In the genomic region with DNA sequence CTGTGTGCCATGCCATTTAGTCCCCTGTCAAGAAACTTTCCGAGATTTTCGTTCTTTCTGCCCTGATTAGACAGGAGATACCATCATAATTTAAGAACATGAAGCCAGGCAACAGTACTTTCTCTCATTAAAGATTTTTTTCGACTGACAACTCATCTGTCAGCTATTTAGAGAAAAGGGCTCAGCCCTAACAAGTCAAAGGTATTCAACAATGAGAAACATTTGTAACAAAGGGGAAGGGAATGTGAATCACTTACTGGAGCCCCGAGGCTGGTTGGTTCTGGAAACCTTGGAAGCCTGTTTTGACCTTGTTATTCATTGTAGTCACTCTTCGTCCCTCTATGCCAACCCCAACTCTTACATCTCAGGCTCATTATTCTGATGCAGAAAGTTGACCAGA, we compare ENCODE assay signal across 12 cellular contexts.
DNase-seq lines count a peak whose midpoint lies in the region; ATAC-seq and TF ChIP-seq lines count a peak whose summit lies in the region.
"Had no signal": no experiment of that assay in that cellular context is flagged by ENCODE, and none has a peak within 500 bp of the region (broad histone marks: within the 10 kb centered on the region; RNA-seq: fewer than 3 reads in every experiment).

No MANE protein-coding gene starts in this region.

- no peak overlapping the region for H3K14ac ChIP-seq in trophoblast cell (ENCODE audit: low read length)

- H3K27ac ChIP-seq in Panc1 (ENCODE audit: low read length), result peak overlapping the region; percentile 99
- peak overlapping the region; percentile 58 for H3K27ac ChIP-seq in trophoblast cell (ENCODE audit: low read depth, low read length)
- no peak overlapping the region for H3K27ac ChIP-seq in Karpas-422 (ENCODE audit: low read length)
- H3K27ac ChIP-seq: dorsolateral prefrontal cortex, SK-N-MC had no signal

- H3K9me2 ChIP-seq in Karpas-422 (replicated peaks; ENCODE audit: insufficient read depth, low read length), result no peaks in the 10 kb centered on the region

- H3K4me3 ChIP-seq in Panc1 (ENCODE audit: low read depth in 2 of 2, low read length in 2 of 2), result no peak overlapping the region
- H3K4me3 ChIP-seq in epithelial cell of proximal tubule (ENCODE audit: low read depth, low read length), result no peak overlapping the region
- H3K4me3 ChIP-seq in trophoblast cell (ENCODE audit: low read depth, low read length), result no peak overlapping the region
- H3K4me3 ChIP-seq in BE2C (ENCODE audit: low read depth, low read length), result no peak overlapping the region
- no peak overlapping the region for H3K4me3 ChIP-seq in Karpas-422 (ENCODE audit: low read length)
- H3K4me3 ChIP-seq: dorsolateral prefrontal cortex, SK-N-MC had no signal

- no peak overlapping the region for H4K8ac ChIP-seq in trophoblast cell (ENCODE audit: low read depth, low read length)

- H3K4me1 ChIP-seq in Panc1 (ENCODE audit: control insufficient read depth, insufficient read depth, low read length) (peaks cover 58% of the 10 kb centered on the region), trophoblast cell (ENCODE audit: control insufficient read depth in 1 of 2, insufficient read depth in 2 of 2, low read length in 2 of 2) (peaks cover 14 to 24% of the 10 kb centered on the region in 2 experiments), BE2C (no peaks in the 10 kb centered on the region), Karpas-422 (ENCODE audit: low read length) (no peaks in the 10 kb centered on the region)

- no peaks in the 10 kb centered on the region for H4K20me1 ChIP-seq in Karpas-422 (ENCODE audit: insufficient read depth, low read depth, low read length)

- no peak overlapping the region for H4K91ac ChIP-seq in trophoblast cell (ENCODE audit: low read depth, low read length)

- H4K12ac ChIP-seq in trophoblast cell (ENCODE audit: low read depth, low read length), result no peak overlapping the region

- peaks cover 4% of the 10 kb centered on the region for H3K27me3 Mint-ChIP-seq in activated CD4-positive, alpha-beta memory T cell treated with anti-CD3 and anti-CD28 coated beads, Interleukin-2, amount 10 ng/mL, durations not matched to agents 7 days and 5 days

- BruUV-seq in Panc1 (replicated peaks; lab: Mats Ljungman, UMichigan), result no TSS peak

- H3K27me3 ChIP-seq in Panc1 (ENCODE audit: control insufficient read depth, insufficient read depth, low read length) (no peaks in the 10 kb centered on the region), trophoblast cell (ENCODE audit: insufficient read depth, low read length) (no peaks in the 10 kb centered on the region), BE2C (no peaks in the 10 kb centered on the region), Karpas-422 (ENCODE audit: low read length) (no peaks in the 10 kb centered on the region)

- no peaks in the 10 kb centered on the region for H3K36me3 Mint-ChIP-seq in activated CD4-positive, alpha-beta memory T cell treated with anti-CD3 and anti-CD28 coated beads, Interleukin-2, amount 10 ng/mL, durations not matched to agents 7 days and 5 days (ENCODE audit: low read depth)
- H3K36me3 Mint-ChIP-seq: naive thymus-derived CD8-positive, alpha-beta T cell had no signal

- H2AFZ ChIP-seq in trophoblast cell (ENCODE audit: insufficient read depth, low read length, poor library complexity) (no peak overlapping the region), Karpas-422 (ENCODE audit: low read length) (no peak overlapping the region)

- H3K4me2 ChIP-seq in trophoblast cell (ENCODE audit: low read length) (peak overlapping the region; percentile 54), Karpas-422 (ENCODE audit: low read depth, low read length, poor library complexity, severe bottlenecking) (no peak overlapping the region)

- intact Hi-C loops in Panc1 (cut with micrococcal nuclease; ENCODE audit: unreplicated experiment) (loop anchor here (5.0 to 10.0 kb wide), 2 partner anchors 65 to 112 kb away; no protein-coding TSS in a partner anchor), head of caudate nucleus (cut with DNase I) (no loop called here)

- H3K4ac ChIP-seq in trophoblast cell (ENCODE audit: low read depth, low read length), result no peak overlapping the region

- TF ChIP-seq CTCF in Panc1 (IDR thresholded peaks at IDR 0.05) (no peak), epithelial cell of proximal tubule (conservative IDR thresholded peaks at IDR 0.05; ENCODE audit: low read depth, low read length) (no peak), BE2C (IDR thresholded peaks at IDR 0.05; ENCODE audit: low read depth, low read length) (no peak)

- H3K9ac ChIP-seq in trophoblast cell (ENCODE audit: low read length) (no peak overlapping the region), Karpas-422 (ENCODE audit: low read length) (no peak overlapping the region)

- no peak overlapping the region for H2AK5ac ChIP-seq in trophoblast cell (ENCODE audit: low read length)

- DNase-seq in ELF-1 (ENCODE audit: low read depth, low spot score) (peak; percentile 86), Panc1 (ENCODE audit: low read depth, low spot score) (no peak), epithelial cell of proximal tubule (ENCODE audit: low read depth) (peak; percentile 90), trophoblast cell (peak; percentile 78 to 96), BE2C (no peak), Karpas-422 (no peak), head of caudate nucleus (no peak)
- DNase-seq in activated CD4-positive, alpha-beta memory T cell treated with anti-CD3 and anti-CD28 coated beads, Interleukin-2, amount 10 ng/mL, durations not matched to agents 7 days and 5 days, result no peak
- DNase-seq: activated CD4-positive, alpha-beta T cell treated with anti-CD3 and anti-CD28 coated beads for 48 hours; dorsolateral prefrontal cortex; naive thymus-derived CD8-positive, alpha-beta T cell had no signal

- peak; percentile 63 for ATAC-seq in Panc1
- ATAC-seq: naive thymus-derived CD8-positive, alpha-beta T cell had no signal

- H3K9me3 ChIP-seq in Panc1 (ENCODE audit: control insufficient read depth, insufficient read depth, low read depth, low read length) (peaks cover 13% of the 10 kb centered on the region; the same call in 1 of the 2 replicates), trophoblast cell (ENCODE audit: insufficient read depth, low read depth, low read length) (peaks cover 7% of the 10 kb centered on the region), BE2C (no peaks in the 10 kb centered on the region), Karpas-422 (ENCODE audit: low read length) (no peaks in the 10 kb centered on the region)

- no peak overlapping the region for H3K23ac ChIP-seq in trophoblast cell (ENCODE audit: low read length)

- H3K4me1 Mint-ChIP-seq in activated CD4-positive, alpha-beta memory T cell treated with anti-CD3 and anti-CD28 coated beads, Interleukin-2, amount 10 ng/mL, durations not matched to agents 7 days and 5 days, result peaks cover 7% of the 10 kb centered on the region

- H2BK5ac ChIP-seq in trophoblast cell (ENCODE audit: low read depth, low read length, poor library complexity), result peak overlapping the region; percentile 1

- no peak overlapping the region for H3K18ac ChIP-seq in trophoblast cell (ENCODE audit: low read length)

- H3K4me3 Mint-ChIP-seq in activated CD4-positive, alpha-beta memory T cell treated with anti-CD3 and anti-CD28 coated beads, Interleukin-2, amount 10 ng/mL, durations not matched to agents 7 days and 5 days, result no peak overlapping the region
- H3K4me3 Mint-ChIP-seq: naive thymus-derived CD8-positive, alpha-beta T cell had no signal

- in situ Hi-C loops in Panc1 (cut with HindIII; ENCODE audit: low pct_unique_long_range_greater_than_20kb, low sequenced_read_pairs), result no loop called here

- peaks cover 3% of the 10 kb centered on the region for H3K9me3 Mint-ChIP-seq in activated CD4-positive, alpha-beta memory T cell treated with anti-CD3 and anti-CD28 coated beads, Interleukin-2, amount 10 ng/mL, durations not matched to agents 7 days and 5 days
- H3K9me3 Mint-ChIP-seq: naive thymus-derived CD8-positive, alpha-beta T cell had no signal

- POLR2A ChIA-PET in Panc1 (lab: Charles Lee), result no interaction called here
- POLR2A ChIA-PET in activated CD4-positive, alpha-beta memory T cell treated with anti-CD3 and anti-CD28 coated beads, Interleukin-2, amount 10 ng/mL, durations not matched to agents 7 days and 5 days (lab: Charles Lee), result no interaction called here

- CTCF ChIA-PET in Panc1 (lab: Charles Lee), result no interaction called here
- CTCF ChIA-PET in activated CD4-positive, alpha-beta memory T cell treated with anti-CD3 and anti-CD28 coated beads, Interleukin-2, amount 10 ng/mL, durations not matched to agents 7 days and 5 days (lab: Charles Lee), result no interaction called here

- H3K79me2 ChIP-seq in trophoblast cell (ENCODE audit: control insufficient read depth, insufficient read depth, low read length, poor library complexity) (no peaks in the 10 kb centered on the region), Karpas-422 (ENCODE audit: low read length) (no peaks in the 10 kb centered on the region)

- H3K36me3 ChIP-seq in Panc1 (ENCODE audit: control insufficient read depth, insufficient read depth, low read length) (no peaks in the 10 kb centered on the region; the same call in 1 of the 2 replicates), trophoblast cell (ENCODE audit: control insufficient read depth in 1 of 2, insufficient read depth in 2 of 2, low read length in 2 of 2) (no peaks in the 10 kb centered on the region), BE2C (no peaks in the 10 kb centered on the region), Karpas-422 (ENCODE audit: insufficient read depth, low read length) (no peaks in the 10 kb centered on the region)

- H3K79me1 ChIP-seq in trophoblast cell (ENCODE audit: low read length), result peaks cover 13% of the 10 kb centered on the region

- no peak overlapping the region for H3K27ac Mint-ChIP-seq in activated CD4-positive, alpha-beta memory T cell treated with anti-CD3 and anti-CD28 coated beads, Interleukin-2, amount 10 ng/mL, durations not matched to agents 7 days and 5 days
- H3K27ac Mint-ChIP-seq: naive thymus-derived CD8-positive, alpha-beta T cell had no signal

- no CpG with 5 or more reads among the region's 5 CpGs for WGBS in trophoblast cell (ENCODE audit: extremely low coverage, insufficient coverage, insufficient read length)

- H2BK120ac ChIP-seq in trophoblast cell (ENCODE audit: insufficient read depth, low read length, poor library complexity), result peak overlapping the region; percentile 66

- H2BK12ac ChIP-seq in trophoblast cell (ENCODE audit: low read length), result peak overlapping the region; percentile 3

Comparison
In these comparisons a context has a peak if more than half of its experiments do, and no peak if none do; other contexts are left out.
1. DNase-seq: peak in ELF-1 (single experiment), epithelial cell of proximal tubule (single experiment) and trophoblast cell (2 of 2); none in Panc1 (single experiment), BE2C (single experiment), activated CD4-positive, alpha-beta memory T cell treated with anti-CD3 and anti-CD28 coated beads, Interleukin-2, amount 10 ng/mL, durations not matched to agents 7 days and 5 days (single experiment), Karpas-422 (single experiment) and head of caudate nucleus (0 of 42).